In genomic region chr22:37546436-37547248, GRCh38 we compare ENCODE assay signal across 11 cellular contexts. TPM values are rescaled to one million over a fixed set of nuclear protein-coding genes. Genes with fewer than 3 reads are reported as not detected.
A peak's percentile ranks its signal among the peaks of the same experiment; 100 is the strongest.
DNase-seq lines count a peak whose midpoint lies in the region; ATAC-seq, FAIRE-seq and TF ChIP-seq lines count a peak whose summit lies in the region.
"Had no signal": no experiment of that assay in that cellular context is flagged by ENCODE, and none has a peak within 500 bp of the region (broad histone marks: within the 10 kb centered on the region; RNA-seq: fewer than 3 reads in every experiment).

No MANE protein-coding gene starts in this region.

- TF ChIP-seq CTCF in left lung (IDR thresholded peaks at IDR 0.05) = no peak

- H3K9me3 ChIP-seq in left lung = no peaks in the 10 kb centered on the region

- DNase-seq in HTR-8/SVneo (ENCODE audit: insufficient read length, low spot score) (no peak), dermis blood vessel endothelial cell (peak; percentile 93), left lung (peak; percentile 68 to 84), T-helper 9 cell (no peak), NCI-H2107 (lab: John Stamatoyannopoulos, UW) (no peak), cerebellar nuclear complex (lab: John Stamatoyannopoulos, UW) (no peak)
- DNase-seq in stimulated activated effector memory CD8-positive, alpha-beta T cell treated with anti-CD3 and anti-CD28 coated beads, Interleukin-12 subunit alpha, Interleukin-12 subunit beta, amount 100 ng/mL, for 72 hours (ENCODE audit: low spot score in 2 of 2) = no peak
- DNase-seq in stimulated activated naive CD8-positive, alpha-beta T cell treated with anti-CD3 and anti-CD28 coated beads, Interleukin-15, Interleukin-2, amounts not matched to agents 100 U/mL and 50 U/mL, for 24 hours = no peak
- DNase-seq: effector memory CD4-positive, alpha-beta T cell; NCI-H510A; stimulated activated naive CD8-positive, alpha-beta T cell treated with anti-CD3 and anti-CD28 coated beads, Interleukin-15, amount 100 ng/mL, for 72 hours had no signal

- H3K27me3 ChIP-seq in left lung = peaks cover 0 to 9% of the 10 kb centered on the region in 2 donors

- no peaks in the 10 kb centered on the region for H3K36me3 Mint-ChIP-seq in stimulated activated effector memory CD8-positive, alpha-beta T cell treated with anti-CD3 and anti-CD28 coated beads, Interleukin-12 subunit alpha, Interleukin-12 subunit beta, amount 100 ng/mL, for 72 hours

- no peaks in the 10 kb centered on the region for H3K9me3 Mint-ChIP-seq in stimulated activated effector memory CD8-positive, alpha-beta T cell treated with anti-CD3 and anti-CD28 coated beads, Interleukin-12 subunit alpha, Interleukin-12 subunit beta, amount 100 ng/mL, for 72 hours
- H3K9me3 Mint-ChIP-seq: stimulated activated naive CD8-positive, alpha-beta T cell treated with anti-CD3 and anti-CD28 coated beads, Interleukin-15, amount 100 ng/mL, for 72 hours had no signal

- H3K36me3 ChIP-seq in left lung = no peaks in the 10 kb centered on the region

- intact Hi-C loops in left lung (cut with DNase I) = no loop called here

- peak overlapping the region; percentile 81 for H3K27ac Mint-ChIP-seq in stimulated activated effector memory CD8-positive, alpha-beta T cell treated with anti-CD3 and anti-CD28 coated beads, Interleukin-12 subunit alpha, Interleukin-12 subunit beta, amount 100 ng/mL, for 72 hours

- H3K4me3 ChIP-seq in left lung = no peak overlapping the region

- peaks cover 22% of the 10 kb centered on the region for H3K4me1 Mint-ChIP-seq in stimulated activated effector memory CD8-positive, alpha-beta T cell treated with anti-CD3 and anti-CD28 coated beads, Interleukin-12 subunit alpha, Interleukin-12 subunit beta, amount 100 ng/mL, for 72 hours

- H3K4me3 Mint-ChIP-seq in stimulated activated effector memory CD8-positive, alpha-beta T cell treated with anti-CD3 and anti-CD28 coated beads, Interleukin-12 subunit alpha, Interleukin-12 subunit beta, amount 100 ng/mL, for 72 hours = no peak overlapping the region

- peaks cover 31 to 69% of the 10 kb centered on the region in 2 donors for H3K4me1 ChIP-seq in left lung

- peak; percentile 48 for ATAC-seq in left lung
- ATAC-seq in stimulated activated effector memory CD8-positive, alpha-beta T cell treated with anti-CD3 and anti-CD28 coated beads, Interleukin-12 subunit alpha, Interleukin-12 subunit beta, amount 100 ng/mL, for 72 hours = no peak
- ATAC-seq in stimulated activated naive CD8-positive, alpha-beta T cell treated with anti-CD3 and anti-CD28 coated beads, Interleukin-15, Interleukin-2, amounts not matched to agents 100 U/mL and 50 U/mL, for 24 hours = no peak
- ATAC-seq: stimulated activated naive CD8-positive, alpha-beta T cell treated with anti-CD3 and anti-CD28 coated beads, Interleukin-15, amount 100 ng/mL, for 72 hours had no signal

- peak; percentile 9 for FAIRE-seq in HTR-8/SVneo (lab: Jason Lieb, UNC)

- peak overlapping the region; percentile 83 to 95 for H3K27ac ChIP-seq in left lung

RNA-seq across cellular contexts. Expression of gene CDC42EP1, which starts 13.6 kb away (rescaled TPM):
- 22.6 and 25.8 TPM in 2 replicates for total RNA-seq in dermis blood vessel endothelial cell
- total RNA-seq in left lung = 10 to 100 TPM; 74.0 to 84.3 TPM

RNA-seq across cellular contexts. Expression of gene CARD10, which starts 27.4 kb away (rescaled TPM):
- total RNA-seq in dermis blood vessel endothelial cell = 55.8 and 61.6 TPM in 2 replicates
- total RNA-seq in left lung = 10 to 100 TPM; 10.3 to 13.6 TPM

RNA-seq across cellular contexts. Expression of gene LGALS2, which starts 33.2 kb away (rescaled TPM):
- total RNA-seq in dermis blood vessel endothelial cell (not detected in 2 replicates), left lung (under 1 TPM in 1 of 2 donors, not detected in 1; 0.61 TPM)

Comparison
In these comparisons a context has a peak if more than half of its experiments do, and no peak if none do; other contexts are left out.
1. DNase-seq: peak in dermis blood vessel endothelial cell (single experiment) and left lung (2 of 2); none in HTR-8/SVneo (single experiment), stimulated activated effector memory CD8-positive, alpha-beta T cell treated with anti-CD3 and anti-CD28 coated beads, Interleukin-12 subunit alpha, Interleukin-12 subunit beta, amount 100 ng/mL, for 72 hours (0 of 2), T-helper 9 cell (single experiment), stimulated activated naive CD8-positive, alpha-beta T cell treated with anti-CD3 and anti-CD28 coated beads, Interleukin-15, Interleukin-2, amounts not matched to agents 100 U/mL and 50 U/mL, for 24 hours (single experiment), NCI-H2107 (single experiment) and cerebellar nuclear complex (0 of 2).